1 cellular context compared by ENCODE assay signal in genomic region chr13:64900039-64900438, GRCh38.
TF ChIP-seq lines count a peak whose summit lies in the region.

No MANE protein-coding gene starts in this region.

TF ChIP-seq in IMR-90, 13 proteins besides CTCF, POLR2A, EP300 and RAD21 (continued from another document):
- no peak for TF ChIP-seq RFX5 (IDR thresholded peaks at IDR 0.05; ENCODE audit: low read depth, low read length)
- no peak for TF ChIP-seq USF2 (IDR thresholded peaks at IDR 0.05; ENCODE audit: low read depth, low read length)
- no peak for TF ChIP-seq FOS (IDR thresholded peaks at IDR 0.05; ENCODE audit: low read depth, low read length)
- no peak for TF ChIP-seq MAFK (IDR thresholded peaks at IDR 0.05; ENCODE audit: low read depth, low read length)
- no peak for TF ChIP-seq BHLHE40 (IDR thresholded peaks at IDR 0.05; ENCODE audit: low read depth, low read length)
- no peak for TF ChIP-seq NFE2L2 (IDR thresholded peaks at IDR 0.05; ENCODE audit: low read depth, low read length)
- TF ChIP-seq SMC3 (IDR thresholded peaks at IDR 0.05; ENCODE audit: low read depth, low read length): no peak
- TF ChIP-seq CHD1 (IDR thresholded peaks at IDR 0.05; ENCODE audit: low read depth, low read length): no peak
- TF ChIP-seq RCOR1 (IDR thresholded peaks at IDR 0.05; ENCODE audit: insufficient replicate concordance, low read length): no peak
- TF ChIP-seq CEBPB (IDR thresholded peaks at IDR 0.05; ENCODE audit: low read depth, low read length): no peak
- TF ChIP-seq MAZ (IDR thresholded peaks at IDR 0.05; ENCODE audit: borderline replicate concordance, low read depth, low read length): no peak
- no peak for TF ChIP-seq MXI1 (IDR thresholded peaks at IDR 0.05; ENCODE audit: borderline replicate concordance, low read depth, low read length)
TF ChIP-seq in IMR-90: peak in this region for 0.
